In genomic region chr19:39444598-39445257, GRCh38 we compare ENCODE assay signal across 7 cellular contexts.
DNase-seq lines count a peak whose midpoint lies in the region; ATAC-seq and TF ChIP-seq lines count a peak whose summit lies in the region.

No MANE protein-coding gene starts in this region.

- no peaks in the 10 kb centered on the region for H3K9me3 ChIP-seq in WERI-Rb-1 (ENCODE audit: severe bottlenecking)

- H3K4me3 ChIP-seq in WERI-Rb-1 (ENCODE audit: low read depth, low read length), result peak overlapping the region; percentile 95
- H3K4me3 ChIP-seq in rectal smooth muscle tissue (ENCODE audit: low read length), result peak overlapping the region; percentile 99

- no peaks in the 10 kb centered on the region for H3K4me1 ChIP-seq in rectal smooth muscle tissue (ENCODE audit: control insufficient read depth, insufficient read depth, low read length)

- DNase-seq in HEK293T (ENCODE audit: extremely low spot score) (no peak), WERI-Rb-1 (no peak), glomerular visceral epithelial cell (ENCODE audit: extremely low spot score) (peak; percentile 25), NCI-H1694 treated with DMSO at 0.1 percent for 48 hours (lab: John Stamatoyannopoulos, UW) (no peak), RPMI8226 (no peak)

- ATAC-seq in GM18909 (IDR thresholded peaks at IDR 0.05; ENCODE audit: poor library complexity, unreplicated experiment), result no peak

- peak overlapping the region; percentile 90 for H3K9ac ChIP-seq in rectal smooth muscle tissue (ENCODE audit: low read length)

- POLR2A ChIA-PET in HEK293T (lab: Yijun Ruan, JAX), result interaction anchor here (0.8 to 6.1 kb wide), 11 partner anchors 9 to 102 kb away, joined by 3 to 62 read pairs (median 5); partner anchors contain the start of genes EID2, RPS16 and TIMM50

- CTCF ChIA-PET in HEK293T (lab: Yijun Ruan, JAX), result interaction anchor here (0.6 kb wide), 2 partner anchors 21 to 30 kb away, joined by 4 to 6 read pairs; no protein-coding TSS in a partner anchor

- H3K27ac ChIP-seq in WERI-Rb-1 (peak overlapping the region; percentile 90), rectal smooth muscle tissue (ENCODE audit: low read depth, low read length) (peak overlapping the region; percentile 97)

- H3K27me3 ChIP-seq in WERI-Rb-1 (ENCODE audit: insufficient read depth, low read depth, severe bottlenecking), result no peaks in the 10 kb centered on the region
- no peaks in the 10 kb centered on the region for H3K27me3 ChIP-seq in rectal smooth muscle tissue (ENCODE audit: control insufficient read depth, insufficient read depth, low read length)

- TF ChIP-seq CTCF in WERI-Rb-1 (IDR thresholded peaks at IDR 0.05; ENCODE audit: low read depth, low read length), result no peak

- H3K36me3 ChIP-seq in WERI-Rb-1 (peaks cover 21% of the 10 kb centered on the region), rectal smooth muscle tissue (ENCODE audit: control insufficient read depth, insufficient read depth, low read length) (no peaks in the 10 kb centered on the region)

TF ChIP-seq in HEK293T, 16 proteins besides CTCF, POLR2A, EP300 and RAD21:
- TF ChIP-seq ARNT (IDR thresholded peaks at IDR 0.05) (no peak), TARDBP (IDR thresholded peaks at IDR 0.05) (no peak), FOXM1 (IDR thresholded peaks at IDR 0.05; ENCODE audit: borderline replicate concordance) (no peak), FOXK2 (IDR thresholded peaks at IDR 0.05) (no peak), NFRKB (IDR thresholded peaks at IDR 0.05) (no peak), SP1 (IDR thresholded peaks at IDR 0.05) (no peak), ZNF384 (IDR thresholded peaks at IDR 0.05) (0 out of 2 replicates have a peak, but pooled peaks have one; percentile 25)
